Comparison of ENCODE assay signal across 11 cellular contexts in the genomic region with DNA sequence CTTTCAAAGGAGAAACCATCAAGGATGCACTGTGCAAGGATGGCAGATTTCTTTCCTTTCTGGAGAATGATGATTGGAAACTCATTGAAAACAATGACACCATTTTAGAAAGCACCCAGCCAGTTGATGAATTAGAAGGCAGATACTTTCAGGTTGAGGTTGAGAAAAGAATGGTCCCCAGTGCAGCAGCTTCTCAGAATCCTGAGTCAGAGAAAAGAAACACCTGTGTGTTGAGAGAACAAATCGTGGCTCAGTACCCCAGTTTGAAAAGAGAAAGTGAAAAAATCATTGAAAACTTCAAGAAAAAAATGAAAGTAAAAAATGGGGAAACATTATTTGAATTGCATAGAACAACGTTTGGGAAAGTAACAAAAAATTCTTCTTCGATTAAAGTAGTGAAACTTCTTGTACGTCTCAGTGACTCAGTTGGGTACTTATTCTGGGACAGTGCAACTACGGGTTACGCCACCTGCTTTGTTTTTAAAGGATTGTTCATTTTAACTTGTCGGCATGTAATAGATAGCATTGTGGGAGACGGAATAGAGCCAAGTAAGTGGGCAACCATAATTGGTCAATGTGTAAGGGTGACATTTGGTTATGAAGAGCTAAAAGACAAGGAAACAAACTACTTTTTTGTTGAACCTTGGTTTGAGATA. TPM values are rescaled to one million over a fixed set of nuclear protein-coding genes. Genes with fewer than 3 reads are reported as not detected.
DNase-seq lines count a peak whose midpoint lies in the region; ATAC-seq and TF ChIP-seq lines count a peak whose summit lies in the region.
"Had no signal": no experiment of that assay in that cellular context is flagged by ENCODE, and none has a peak within 500 bp of the region (broad histone marks: within the 10 kb centered on the region; RNA-seq: fewer than 3 reads in every experiment).

No MANE protein-coding gene starts in this region.

- H3K9me3 Mint-ChIP-seq in T-cell: no peaks in the 10 kb centered on the region

- no peaks in the 10 kb centered on the region for H3K27me3 Mint-ChIP-seq in T-cell

- H3K27me3 ChIP-seq in upper lobe of left lung (no peaks in the 10 kb centered on the region), thyroid gland (no peaks in the 10 kb centered on the region)
- H3K27me3 ChIP-seq: testis had no signal

- CTCF ChIA-PET in T-cell (lab: Charles Lee): interaction anchor here (0.5 to 2.4 kb wide), 7 partner anchors 8 to 585 kb away, joined by 3 to 11 read pairs (median 3); a partner anchor contains a TSS

- H3K27ac Mint-ChIP-seq in T-cell: peak overlapping the region; percentile 24 to 62

- TF ChIP-seq EP300 in upper lobe of left lung (IDR thresholded peaks at IDR 0.05): no peak

- peaks cover 34% of the 10 kb centered on the region for H3K36me3 Mint-ChIP-seq in T-cell

- H3K4me3 Mint-ChIP-seq in T-cell: peak overlapping the region; percentile 15 to 57 (median 57)

- POLR2A ChIA-PET in T-cell (lab: Charles Lee): no interaction called here

- peaks cover 0 to 28% (median 7%) of the 10 kb centered on the region in 4 donors for H3K36me3 ChIP-seq in upper lobe of left lung
- H3K36me3 ChIP-seq in thyroid gland: peaks cover 0 to 3% of the 10 kb centered on the region in 2 donors

- H3K27ac ChIP-seq in upper lobe of left lung (no peak overlapping the region), thyroid gland (no peak overlapping the region)
- H3K27ac ChIP-seq: testis had no signal

- H3K4me1 Mint-ChIP-seq in T-cell: peaks cover 0 to 31% (median 18%) of the 10 kb centered on the region in 3 donors

- TF ChIP-seq CTCF in upper lobe of left lung (IDR thresholded peaks at IDR 0.05) (no peak), thyroid gland (IDR thresholded peaks at IDR 0.05) (no peak)

- ATAC-seq in GM19035 (IDR thresholded peaks at IDR 0.05; ENCODE audit: unreplicated experiment) (peak; percentile 78), HG02884 (IDR thresholded peaks at IDR 0.05; ENCODE audit: unreplicated experiment) (peak; percentile 81), T-cell (replicated peaks in 1 of 4) (peak in 1 of 4 experiments; percentile 37), upper lobe of left lung (ENCODE audit: low FRiP score in 2 of 2) (no peak)

- H3K4me1 ChIP-seq in upper lobe of left lung (no peaks in the 10 kb centered on the region), thyroid gland (no peaks in the 10 kb centered on the region)
- H3K4me1 ChIP-seq: testis had no signal

- 88 to 89% methylated on average over 8 of the region's 8 CpGs for WGBS in upper lobe of left lung, 2 donors
- WGBS in thyroid gland, 2 donors: 91 to 92% methylated on average over 8 of the region's 8 CpGs

- H3K9me3 ChIP-seq in upper lobe of left lung: no peaks in the 10 kb centered on the region
- no peaks in the 10 kb centered on the region for H3K9me3 ChIP-seq in thyroid gland
- H3K9me3 ChIP-seq: testis had no signal

- no peak for TF ChIP-seq POLR2A in upper lobe of left lung (IDR thresholded peaks at IDR 0.05)
- TF ChIP-seq POLR2A in thyroid gland (IDR thresholded peaks at IDR 0.05): no peak

- DNase-seq in T-cell (no peak), SKM-1 treated with dmso at 0.1 percent for 144 hours (lab: John Stamatoyannopoulos, UW; ENCODE audit: unreplicated experiment) (no peak), NCI-H1048 (lab: John Stamatoyannopoulos, UW) (no peak), upper lobe of left lung (no peak), thyroid gland (no peak)
- DNase-seq: DMS79 treated with DMSO at 0.1 percent for 48 hours, kidney, testis had no signal

- H3K4me3 ChIP-seq in GM08714 (ENCODE audit: low read length) (peak overlapping the region; percentile 1; the same call in 1 of the 2 replicates), upper lobe of left lung (no peak overlapping the region), thyroid gland (replicated peaks in 1 of 3) (no peak overlapping the region)
- H3K4me3 ChIP-seq: testis had no signal

- intact Hi-C loops in thyroid gland (cut with DNase I): loop anchor here (10.0 kb wide), 1 partner anchor 58 kb away; no protein-coding TSS in a partner anchor

RNA-seq across cellular contexts. Expression of a gene that starts 9.8 kb away (rescaled TPM):
- total RNA-seq in T-cell (10 to 100 TPM; 75.9 to 90.2 (median 78.9) TPM), upper lobe of left lung (10 to 100 TPM; 29.9 to 78.6 (median 53.8) TPM), thyroid gland (10 to 100 TPM; 32.5 to 73.2 (median 40.1) TPM)

RNA-seq across cellular contexts. Expression of a gene that starts 19.5 kb away (rescaled TPM):
- 1 to 10 TPM in 4 of 5 donors, under 1 TPM in 1; 0.70 to 3.7 (median 2.1) TPM for total RNA-seq in T-cell
- 10 to 100 TPM; 33.4 to 58.7 (median 48.5) TPM for total RNA-seq in upper lobe of left lung
- 10 to 100 TPM in 3 of 4 donors, 1 to 10 TPM in 1; 9.6 to 29.3 (median 17.5) TPM for total RNA-seq in thyroid gland

RNA-seq across cellular contexts. Expression of a gene that starts 45.4 kb away (rescaled TPM):
- 1 to 10 TPM; 1.2 to 3.8 (median 1.3) TPM for total RNA-seq in T-cell
- total RNA-seq in upper lobe of left lung: 1 to 10 TPM in 4 of 6 donors, under 1 TPM in 1, not detected in 1; 0.92 to 5.0 (median 2.4) TPM
- total RNA-seq in thyroid gland: under 1 TPM in 2 of 4 donors, not detected in 2; 0.22 to 0.67 TPM

Comparison
In these comparisons a context has a peak if more than half of its experiments do, and no peak if none do; other contexts are left out.
1. ATAC-seq: peak in GM19035 (single experiment) and HG02884 (single experiment); none in upper lobe of left lung (0 of 2).